15 cellular contexts compared by ENCODE assay signal in the genomic region with DNA sequence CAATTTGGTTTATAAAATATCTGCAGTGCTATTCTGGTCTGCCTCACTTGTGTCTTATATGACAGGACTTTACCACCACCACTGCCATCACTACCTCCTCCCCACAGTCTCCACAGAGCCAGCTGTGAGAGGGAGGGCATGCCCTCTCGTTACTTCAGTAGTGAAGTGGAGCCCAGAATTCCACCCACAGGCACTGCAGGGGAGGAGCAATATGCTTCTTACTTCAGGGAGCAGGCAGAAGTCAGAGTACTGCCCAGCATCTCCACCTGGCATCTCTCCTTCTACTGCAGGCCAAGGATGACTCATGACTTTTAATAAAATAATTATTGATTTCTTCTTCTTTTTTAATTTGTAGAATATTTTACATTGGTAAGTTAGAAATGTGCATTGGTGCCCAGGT.
"Had no signal": no experiment of that assay in that cellular context is flagged by ENCODE, and none has a peak within 500 bp of the region (broad histone marks: within the 10 kb centered on the region; RNA-seq: fewer than 3 reads in every experiment).

No MANE protein-coding gene starts in this region.

- H3K4me3 ChIP-seq: esophagus muscularis mucosa, lower lobe of right lung, testis had no signal

- H3K4me1 ChIP-seq: esophagus muscularis mucosa, lower lobe of right lung, parathyroid adenoma, testis had no signal

- H3K9ac ChIP-seq: parathyroid adenoma had no signal

- DNase-seq: activated CD4-positive, alpha-beta memory T cell treated with anti-CD3 and anti-CD28 coated beads for 36 hours; activated CD4-positive, CD25-positive, alpha-beta regulatory T cell treated with anti-CD3 and anti-CD28 coated beads, Interleukin-2, amount 50 U/mL, for 72 hours; activated gamma-delta T cell; activated T-cell treated with anti-CD3 and anti-CD28 coated beads, Interleukin-2, amount 50 U/mL, for 48 hours; lower lobe of right lung; midbrain; naive B cell; stimulated activated CD4-positive, alpha-beta T cell treated with anti-CD3 and anti-CD28 coated beads, Interleukin-4, amount 100 ng/mL, for 1 hour; stimulated activated CD8-positive, alpha-beta memory T cell treated with anti-CD3 and anti-CD28 coated beads, Interleukin-4, amount 100 ng/mL, for 48 hours; T-helper 9 cell; testis had no signal

- H3K79me2 ChIP-seq: parathyroid adenoma had no signal

- H3K9me3 ChIP-seq: esophagus muscularis mucosa, lower lobe of right lung, testis had no signal

- H3K36me3 ChIP-seq: lower lobe of right lung had no signal

- ATAC-seq: lower lobe of right lung had no signal

- FAIRE-seq: bronchial epithelial cell, colon had no signal

- H3K27me3 ChIP-seq: esophagus muscularis mucosa, testis had no signal

- H3K27ac ChIP-seq: esophagus muscularis mucosa, lower lobe of right lung, parathyroid adenoma, testis had no signal

- H2AFZ ChIP-seq: parathyroid adenoma had no signal
